1 cellular context compared by ENCODE assay signal in genomic region chr16:58032710-58033293, GRCh38.
TF ChIP-seq lines count a peak whose summit lies in the region.

No MANE protein-coding gene starts in this region.

TF ChIP-seq in GM23338, 12 proteins besides CTCF, POLR2A, EP300 and RAD21 (continued from another document):
- no peak for TF ChIP-seq ZNF462 (CRISPR knock-in tag; IDR thresholded peaks at IDR 0.05)
- TF ChIP-seq CREB1 (CRISPR knock-in tag; IDR thresholded peaks at IDR 0.05; ENCODE audit: low read depth) = no peak
- no peak for TF ChIP-seq EZH2 (IDR thresholded peaks at IDR 0.05; ENCODE audit: low read depth, unreplicated experiment)
- no peak for TF ChIP-seq POLR2AphosphoS5 (IDR thresholded peaks at IDR 0.05; ENCODE audit: low read depth)
- TF ChIP-seq ZNF114 (CRISPR knock-in tag; IDR thresholded peaks at IDR 0.05) = no peak
- TF ChIP-seq STAT1 (IDR thresholded peaks at IDR 0.05; ENCODE audit: unreplicated experiment) = no peak
